11 cellular contexts compared by ENCODE assay signal in the genomic region with DNA sequence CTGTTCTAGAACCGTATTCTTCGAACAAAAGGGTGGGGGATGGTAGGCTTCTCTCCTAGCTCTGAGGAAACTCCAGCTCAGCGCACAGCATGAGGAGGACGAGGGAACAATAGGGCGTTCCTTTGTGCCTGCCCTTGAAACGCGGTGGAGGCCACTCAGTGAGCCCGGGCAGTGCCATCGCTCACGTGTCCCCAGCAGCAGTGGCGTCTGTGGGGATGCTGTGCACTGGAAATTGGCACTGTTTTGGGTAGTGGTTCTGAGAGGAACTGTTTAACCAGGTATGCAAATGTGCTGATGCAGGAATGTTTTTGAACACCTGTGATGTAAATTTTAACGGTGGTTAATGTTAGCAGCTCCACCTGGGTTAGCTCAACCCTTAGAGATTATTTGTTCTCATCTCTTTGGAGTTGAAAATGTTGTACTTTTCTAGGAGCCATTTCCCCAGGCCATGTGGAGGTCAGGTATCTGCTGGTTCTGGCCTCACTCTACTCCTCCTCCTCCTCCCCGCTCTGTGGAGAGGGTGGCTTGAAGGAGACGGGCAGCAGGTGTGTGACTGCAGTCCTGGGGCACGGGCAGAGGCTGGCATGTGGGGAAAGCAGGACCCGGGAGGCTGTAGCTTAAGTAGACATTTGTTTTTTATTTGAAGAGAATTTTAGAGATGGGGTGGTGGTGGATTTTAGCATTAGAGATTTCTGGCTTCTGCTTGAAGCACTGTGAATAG. TPM values are rescaled to one million over a fixed set of nuclear protein-coding genes. Genes with fewer than 3 reads are reported as not detected.
DNase-seq lines count a peak whose midpoint lies in the region; ATAC-seq and TF ChIP-seq lines count a peak whose summit lies in the region.
"Had no signal": no experiment of that assay in that cellular context is flagged by ENCODE, and none has a peak within 500 bp of the region (broad histone marks: within the 10 kb centered on the region; RNA-seq: fewer than 3 reads in every experiment).

No MANE protein-coding gene starts in this region.

- H3K27ac ChIP-seq in dorsolateral prefrontal cortex (peak overlapping the region in 57 of 59 donors; percentile 9 to 90 (median 81)), neuronal stem cell (replicated peaks; ENCODE audit: low read length) (no peak overlapping the region)
- H3K27ac ChIP-seq: coronary artery had no signal

- no peak overlapping the region for H3K14ac ChIP-seq in neuronal stem cell (ENCODE audit: low read length)

- no peak overlapping the region for H2BK12ac ChIP-seq in neuronal stem cell (ENCODE audit: low read length)

- H3K23ac ChIP-seq in neuronal stem cell (ENCODE audit: low read depth, low read length, poor library complexity) = no peak overlapping the region

- no peaks in the 10 kb centered on the region for H3K9me3 ChIP-seq in neuronal stem cell (replicated peaks in 1 of 2; ENCODE audit: control insufficient read depth in 2 of 2, insufficient read depth in 1 of 2, low read depth in 1 of 2, low read length in 2 of 2)

- H2BK120ac ChIP-seq in neuronal stem cell (ENCODE audit: low read depth, low read length) = no peak overlapping the region

- no peak overlapping the region for H3K4ac ChIP-seq in neuronal stem cell (ENCODE audit: low read length)

- intact Hi-C loops in dorsolateral prefrontal cortex (cut with DNase I) = no loop called here

- H3K27me3 ChIP-seq in dorsolateral prefrontal cortex (no peaks in the 10 kb centered on the region), neuronal stem cell (ENCODE audit: control insufficient read depth in 3 of 3, insufficient read depth in 3 of 3, low read depth in 1 of 3, low read length in 3 of 3) (no peaks in the 10 kb centered on the region)

- H3K18ac ChIP-seq in neuronal stem cell (ENCODE audit: low read length) = peak overlapping the region; percentile 73

- H3K79me1 ChIP-seq in neuronal stem cell (ENCODE audit: low read depth, low read length) = peaks cover 12% of the 10 kb centered on the region

- in situ Hi-C loops in GM13976 (cut with MboI; ENCODE audit: low sequenced_read_pairs, unreplicated experiment) (no loop called here), KBM-7 (cut with MboI; ENCODE audit: low pct_unique_long_range_greater_than_20kb, low sequenced_read_pairs) (no loop called here)

- H2AFZ ChIP-seq in neuronal stem cell (ENCODE audit: low read length) = no peak overlapping the region

- no peak overlapping the region for H2BK5ac ChIP-seq in neuronal stem cell (ENCODE audit: low read length)

- H4K8ac ChIP-seq in neuronal stem cell (ENCODE audit: low read depth, low read length) = no peak overlapping the region

- peaks cover 36 to 47% of the 10 kb centered on the region in 2 donors for H3K4me1 ChIP-seq in neuronal stem cell (ENCODE audit: control insufficient read depth in 2 of 2, insufficient read depth in 1 of 2, low read depth in 1 of 2, low read length in 2 of 2)

- TF ChIP-seq CTCF in dorsolateral prefrontal cortex (IDR thresholded peaks at IDR 0.05 in 54 of 56, conservative IDR thresholded peaks at IDR 0.05 in 2 of 56; ENCODE audit: low read depth in 1 of 56, partially characterized antibody in 56 of 56) (no peak), GM13976 (IDR thresholded peaks at IDR 0.05; ENCODE audit: borderline replicate concordance, control extremely low read depth, extremely low read depth, insufficient read depth, missing control alignments) (no peak)

- H3K4me2 ChIP-seq in neuronal stem cell (ENCODE audit: insufficient read depth, low read length, poor library complexity, severe bottlenecking) = no peak overlapping the region

- no peak overlapping the region for H2BK15ac ChIP-seq in neuronal stem cell (ENCODE audit: low read length)

- H2AK5ac ChIP-seq in neuronal stem cell (ENCODE audit: low read depth, low read length) = peak overlapping the region; percentile 50

- no peak overlapping the region for H4K91ac ChIP-seq in neuronal stem cell (ENCODE audit: low read depth, low read length, poor library complexity)

- no CpG with 5 or more reads among the region's 16 CpGs for WGBS in neuronal stem cell (ENCODE audit: extremely low coverage in 2 of 2, insufficient read length in 2 of 2, insufficient replicate concordance in 1 of 2), 2 donors

- DNase-seq in ELF-1 (ENCODE audit: low read depth, low spot score) = peak; percentile 82
- DNase-seq in NCI-H2107 (lab: John Stamatoyannopoulos, UW) = peak; percentile 83
- DNase-seq in dorsolateral prefrontal cortex = peak in 2 of 10 donors; percentile 42 to 51
- DNase-seq in neuronal stem cell (ENCODE audit: low spot score) = peak; percentile 62
- DNase-seq in GM13976 (ENCODE audit: low spot score) = no peak
- no peak for DNase-seq in KBM-7
- DNase-seq: activated CD4-positive, CD25-positive, alpha-beta regulatory T cell; NCI-H1048 had no signal

- peaks cover 4 to 25% of the 10 kb centered on the region in 2 donors for H3K36me3 ChIP-seq in neuronal stem cell (replicated peaks in 1 of 2; ENCODE audit: control insufficient read depth in 2 of 2, insufficient read depth in 2 of 2, low read length in 2 of 2)

- ATAC-seq in HG03159 (IDR thresholded peaks at IDR 0.05; ENCODE audit: unreplicated experiment) (no peak), HG03432 (IDR thresholded peaks at IDR 0.05; ENCODE audit: unreplicated experiment) (no peak)

- H3K4me3 ChIP-seq in dorsolateral prefrontal cortex (peak overlapping the region in 29 of 59 donors; percentile 1 to 48 (median 26)), neuronal stem cell (ENCODE audit: low read length in 2 of 2) (no peak overlapping the region)
- H3K4me3 ChIP-seq: coronary artery had no signal

- H3K9ac ChIP-seq in neuronal stem cell (ENCODE audit: low read depth, low read length, poor library complexity) = no peak overlapping the region

RNA-seq across cellular contexts. Expression of gene EHMT1, which starts 48.3 kb away (rescaled TPM):
- total RNA-seq in dorsolateral prefrontal cortex = 100 to 1,000 TPM in 28 of 120 experiments, 10 to 100 TPM in 92; 47.9 to 151 (median 85.0) TPM
- 50.1 TPM for polyA plus RNA-seq in neuronal stem cell (2013, experiment 1 of 2)
- 50.3 TPM for polyA plus RNA-seq in neuronal stem cell (2013, experiment 2 of 2)

Comparison
In these comparisons a context has a peak if more than half of its experiments do, and no peak if none do; other contexts are left out.
1. DNase-seq: peak in ELF-1 (single experiment), NCI-H2107 (single experiment) and neuronal stem cell (single experiment); none in GM13976 (single experiment) and KBM-7 (single experiment).